8 cellular contexts compared by ENCODE assay signal in genomic region chr20:45362804-45363610, GRCh38. TPM values are rescaled to one million over a fixed set of nuclear protein-coding genes. Genes with fewer than 3 reads are reported as not detected.
DNase-seq lines count a peak whose midpoint lies in the region; ATAC-seq and FAIRE-seq lines count a peak whose summit lies in the region.

Gene SYS1 (plus strand): TSS chr20:45363156. CDS start chr20:45363532, 376 bp downstream.

- DNase-seq in Caki2 (ENCODE audit: low read depth) (peak; percentile 99), HTR-8/SVneo (ENCODE audit: insufficient read length, low spot score) (peak; percentile 100), NOMO-1 treated with DMSO at 0.1 percent for 48 hours (lab: John Stamatoyannopoulos, UW; ENCODE audit: unreplicated experiment) (peak; percentile 99), medulla oblongata (ENCODE audit: extremely low spot score) (peak; percentile 99)
- DNase-seq in activated CD8-positive, alpha-beta memory T cell treated with anti-CD3 and anti-CD28 coated beads for 4 hours (ENCODE audit: low read depth in 2 of 2): peak; percentile 96 to 97
- peak; percentile 98 to 99 (median 98) for DNase-seq in effector memory CD8-positive, alpha-beta T cell
- peak; percentile 96 for DNase-seq in stimulated activated CD8-positive, alpha-beta memory T cell treated with anti-CD3 and anti-CD28 coated beads, Interleukin-12 subunit alpha, Interleukin-12 subunit beta, amount 100 ng/mL, for 1 hour (ENCODE audit: low read depth)

- no peaks in the 10 kb centered on the region for H3K27me3 Mint-ChIP-seq in effector memory CD8-positive, alpha-beta T cell

- ATAC-seq in GM21367 (IDR thresholded peaks at IDR 0.05; ENCODE audit: unreplicated experiment): peak; percentile 54
- ATAC-seq in effector memory CD8-positive, alpha-beta T cell (replicated peaks): peak; percentile 80

- peak within 1 kb of the TSS; percentile 95 to 96 for H3K27ac Mint-ChIP-seq in effector memory CD8-positive, alpha-beta T cell

- peaks cover 41% of the 10 kb centered on the region for H3K36me3 Mint-ChIP-seq in effector memory CD8-positive, alpha-beta T cell (ENCODE audit: insufficient read depth)

- peak within 1 kb of the TSS; percentile 84 to 91 for H3K4me3 Mint-ChIP-seq in effector memory CD8-positive, alpha-beta T cell

- H3K9me3 Mint-ChIP-seq in effector memory CD8-positive, alpha-beta T cell: no peaks in the 10 kb centered on the region

- in situ Hi-C loops in Caki2 (cut with HindIII; ENCODE audit: low pct_unique_long_range_greater_than_20kb, low sequenced_read_pairs): no loop called here

- peaks cover 33% of the 10 kb centered on the region in 2 donors for H3K4me1 Mint-ChIP-seq in effector memory CD8-positive, alpha-beta T cell (ENCODE audit: low read depth in 2 of 2)

- peak; percentile 99 for FAIRE-seq in HTR-8/SVneo (lab: Jason Lieb, UNC)

RNA-seq across cellular contexts. Expression of gene SYS1, which starts in this region (rescaled TPM):
- 59.1 and 84.9 TPM in 2 replicates for total RNA-seq in Caki2 (2014; rRNA removed; shearing (Covaris generic); ENCODE audit: low replicate concordance)

Comparison
In these comparisons a context has a peak if more than half of its experiments do, and no peak if none do; other contexts are left out.
1. Peak in every context shown above with its lines: DNase-seq and ATAC-seq.